In the genomic region with DNA sequence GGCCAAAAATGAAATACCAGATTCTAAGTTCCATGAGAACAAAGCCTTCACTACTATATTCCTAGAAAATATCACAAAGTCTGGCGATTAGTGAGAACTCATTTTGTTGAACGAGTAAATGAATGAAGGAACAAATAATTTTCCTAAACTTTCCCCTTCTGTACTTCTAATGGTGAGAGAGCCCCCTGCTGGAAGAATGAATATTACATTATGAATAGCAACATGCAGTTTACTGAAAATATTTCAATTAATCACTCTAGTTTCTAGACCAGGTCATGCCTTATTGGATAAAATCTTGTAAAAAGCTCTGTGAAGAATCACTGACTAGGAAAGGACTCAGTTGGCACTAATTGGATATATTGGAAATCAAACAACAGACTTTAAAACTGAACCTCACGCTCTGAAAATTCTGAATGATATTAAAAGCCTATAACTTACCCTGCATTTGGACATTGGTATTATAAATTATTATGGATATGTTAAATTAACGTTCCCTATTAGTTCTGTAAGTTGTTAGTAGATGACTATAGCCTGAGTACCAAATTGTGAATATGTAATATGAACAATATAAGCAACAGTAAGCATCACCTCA, we compare ENCODE assay signal across 8 cellular contexts. TPM values are rescaled to one million over a fixed set of nuclear protein-coding genes. Genes with fewer than 3 reads are reported as not detected.
DNase-seq lines count a peak whose midpoint lies in the region; ATAC-seq, FAIRE-seq and TF ChIP-seq lines count a peak whose summit lies in the region.

No MANE protein-coding gene starts in this region.

- H3K27me3 ChIP-seq in GM23248 (replicated peaks; ENCODE audit: insufficient read depth) (no peaks in the 10 kb centered on the region), upper lobe of left lung (no peaks in the 10 kb centered on the region)

- no peak overlapping the region for H3K4me2 ChIP-seq in GM23248 (ENCODE audit: unreplicated experiment)

- WGBS in GM23248 (ENCODE audit: low coverage in 1 of 2, low lambda C conversion rate in 2 of 2, missing lambda C conversion rate in 2 of 2), 2 experiments, result 25 to 29% methylated on average over 4 of the region's 4 CpGs
- 25 to 26% methylated on average over 4 of the region's 4 CpGs for WGBS in upper lobe of left lung, 2 donors

- no peaks in the 10 kb centered on the region for H3K9me3 ChIP-seq in GM23248 (ENCODE audit: low read depth)
- no peaks in the 10 kb centered on the region for H3K9me3 ChIP-seq in kidney (ENCODE audit: control insufficient read depth in 1 of 2, low read length in 2 of 2)
- no peaks in the 10 kb centered on the region for H3K9me3 ChIP-seq in upper lobe of left lung

- H3K27ac ChIP-seq in GM23248 (no peak overlapping the region), kidney (ENCODE audit: low read depth in 2 of 2, low read length in 2 of 2) (no peak overlapping the region), upper lobe of left lung (no peak overlapping the region)

- TF ChIP-seq CTCF in AG09319 (IDR thresholded peaks at IDR 0.05; ENCODE audit: low read depth, low read length), result peak; percentile 53
- TF ChIP-seq CTCF in astrocyte of the spinal cord (IDR thresholded peaks at IDR 0.05; ENCODE audit: low read depth, low read length), result peak; percentile 51
- TF ChIP-seq CTCF in kidney (IDR thresholded peaks at IDR 0.05; ENCODE audit: borderline replicate concordance, extremely low read depth, insufficient read depth), result peak; percentile 56
- peak; percentile 47 to 77 (median 65) for TF ChIP-seq CTCF in upper lobe of left lung (IDR thresholded peaks at IDR 0.05)

- no peak for TF ChIP-seq EP300 in upper lobe of left lung (IDR thresholded peaks at IDR 0.05)

- H2AFZ ChIP-seq in GM23248, result peak overlapping the region; percentile 27; the same call in 1 of the 2 replicates

- peak; percentile 14 for DNase-seq in AG09319 (ENCODE audit: extremely low read depth, low read depth)
- peak; percentile 74 for DNase-seq in GM23248
- peak; percentile 21 for DNase-seq in NCI-H2196 treated with DMSO at 0.1 percent for 48 hours (lab: John Stamatoyannopoulos, UW; ENCODE audit: unreplicated experiment)
- peak; percentile 60 for DNase-seq in astrocyte of the spinal cord (ENCODE audit: low read depth, low spot score)
- no peak for DNase-seq in kidney
- DNase-seq in upper lobe of left lung, result no peak

- H3K79me2 ChIP-seq in GM23248 (ENCODE audit: insufficient read depth), result no peaks in the 10 kb centered on the region

- H3K4me3 ChIP-seq in GM23248 (no peak overlapping the region), astrocyte of the spinal cord (ENCODE audit: low read depth, low read length) (no peak overlapping the region), kidney (ENCODE audit: low read length in 2 of 2) (no peak overlapping the region), upper lobe of left lung (no peak overlapping the region)

- in situ Hi-C loops in GM23248 (cut with MboI) (loop anchor here (5.0 kb wide), 1 partner anchor 207 kb away; no protein-coding TSS in a partner anchor), astrocyte of the spinal cord (cut with HindIII; ENCODE audit: low sequenced_read_pairs) (no loop called here)

- H3K9ac ChIP-seq in GM23248, result no peak overlapping the region
- H3K9ac ChIP-seq in kidney (ENCODE audit: low read length in 2 of 2), result no peak overlapping the region

- intact Hi-C loops in kidney (cut with DNase I), result loop anchor here (5.0 kb wide), 1 partner anchor 207 kb away; no protein-coding TSS in a partner anchor

- H3K9me2 ChIP-seq in GM23248 (ENCODE audit: insufficient read depth), result no peaks in the 10 kb centered on the region

- H3F3A ChIP-seq in GM23248 (ENCODE audit: insufficient read depth), result no peaks in the 10 kb centered on the region

- no peak for TF ChIP-seq POLR2A in upper lobe of left lung (IDR thresholded peaks at IDR 0.05)

- no peaks in the 10 kb centered on the region for H4K20me1 ChIP-seq in GM23248 (ENCODE audit: insufficient read depth)

- H3K36me3 ChIP-seq in GM23248 (ENCODE audit: low read depth) (no peaks in the 10 kb centered on the region), kidney (ENCODE audit: control insufficient read depth in 1 of 2, insufficient read depth in 2 of 2, low read length in 2 of 2) (no peaks in the 10 kb centered on the region), upper lobe of left lung (no peaks in the 10 kb centered on the region)

- FAIRE-seq in kidney (lab: Jason Lieb, UNC), result peak; percentile 95

- ATAC-seq in upper lobe of left lung (ENCODE audit: low FRiP score in 2 of 2) (peak in 1 of 2 donors; percentile 66), GM19455 (IDR thresholded peaks at IDR 0.05; ENCODE audit: unreplicated experiment) (no peak), GM21786 (IDR thresholded peaks at IDR 0.05; ENCODE audit: unreplicated experiment) (no peak)

- H3K4me1 ChIP-seq in GM23248 (ENCODE audit: insufficient read depth), result no peaks in the 10 kb centered on the region
- H3K4me1 ChIP-seq in kidney (ENCODE audit: control insufficient read depth in 1 of 2, insufficient read depth in 1 of 2, low read depth in 1 of 2, low read length in 2 of 2), result no peaks in the 10 kb centered on the region
- no peaks in the 10 kb centered on the region for H3K4me1 ChIP-seq in upper lobe of left lung

RNA-seq across cellular contexts. Expression of a gene that starts 32.4 kb away (rescaled TPM):
- total RNA-seq in GM23248 (2014; rRNA removed; shearing (Covaris generic)), result 145 and 159 TPM in 2 replicates
- 130 and 133 TPM in 2 replicates for polyA plus RNA-seq in GM23248 (2016; fragmentation: Nextera tagmentation; extraction: Ambion mirVana)
- 101 TPM for total RNA-seq in kidney
- 43.1 TPM for polyA plus RNA-seq in kidney (ENCODE audit: insufficient read depth, low read depth, low replicate concordance)
- 100 to 1,000 TPM in 2 of 6 donors, 10 to 100 TPM in 4; 34.2 to 145 (median 87.3) TPM for total RNA-seq in upper lobe of left lung

Comparison
In these comparisons a context has a peak if more than half of its experiments do, and no peak if none do; other contexts are left out.
1. DNase-seq: peak in AG09319 (single experiment), GM23248 (single experiment), NCI-H2196 treated with DMSO at 0.1 percent for 48 hours (single experiment) and astrocyte of the spinal cord (single experiment); none in kidney (single experiment) and upper lobe of left lung (0 of 2).
2. Peak in every context shown above with its lines, with median percentiles within 50 percentile points of each other: CTCF ChIP-seq.